In the genomic region with DNA sequence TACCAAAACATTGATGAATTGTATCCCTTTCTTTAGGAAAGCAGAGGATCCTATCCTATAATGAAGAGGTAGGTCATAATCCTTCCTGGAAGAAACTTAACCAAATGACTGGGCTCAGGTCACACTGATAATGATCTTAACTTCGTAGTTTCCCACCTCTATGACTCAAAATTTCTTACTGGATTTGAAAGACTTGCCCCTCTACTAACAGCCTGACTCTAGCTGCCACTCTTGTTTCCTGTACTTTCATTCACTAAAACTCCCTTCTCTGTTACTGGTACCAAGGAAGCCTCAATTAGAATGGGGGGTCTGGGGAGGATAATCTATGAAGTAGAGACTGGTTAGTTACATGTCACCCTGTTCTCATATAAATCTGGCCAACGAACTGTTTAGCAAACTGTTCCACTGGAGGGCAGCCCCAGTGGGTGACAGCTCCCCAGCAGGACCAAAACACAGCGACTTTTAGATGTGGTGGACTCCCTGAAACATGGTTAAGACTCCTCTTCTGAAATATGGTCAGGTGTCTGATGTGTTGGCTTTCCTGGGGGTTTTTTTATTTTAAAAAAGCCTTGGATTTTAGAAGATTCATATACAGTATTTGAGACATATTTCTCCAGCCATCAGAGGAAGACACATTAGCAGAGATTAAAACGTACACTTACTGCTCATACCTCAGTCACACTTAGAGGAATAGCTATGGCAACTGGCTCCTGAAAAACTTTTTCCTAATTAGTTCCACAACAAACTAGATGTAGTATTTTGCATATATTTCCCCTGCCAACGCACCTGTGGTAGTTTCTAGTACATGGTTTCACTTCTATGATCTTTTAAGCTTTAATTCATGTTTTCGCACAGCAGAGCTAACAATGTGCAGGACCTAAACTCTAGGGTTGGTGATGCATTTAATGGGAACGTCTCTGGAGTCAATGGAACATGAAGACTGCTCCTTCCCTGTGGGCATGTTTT, we compare ENCODE assay signal across 17 cellular contexts.
A peak's percentile ranks its signal among the peaks of the same experiment; 100 is the strongest.
DNase-seq lines count a peak whose midpoint lies in the region; ATAC-seq, FAIRE-seq and TF ChIP-seq lines count a peak whose summit lies in the region.
"Had no signal": no experiment of that assay in that cellular context is flagged by ENCODE, and none has a peak within 500 bp of the region (broad histone marks: within the 10 kb centered on the region; RNA-seq: fewer than 3 reads in every experiment).

No MANE protein-coding gene starts in this region.

- H3K4ac ChIP-seq in mesendoderm (ENCODE audit: low read depth, low read length): no peak overlapping the region

- ATAC-seq in GM21786 (IDR thresholded peaks at IDR 0.05; ENCODE audit: unreplicated experiment) (no peak), GM18502 (IDR thresholded peaks at IDR 0.05; ENCODE audit: poor library complexity, unreplicated experiment) (no peak)
- ATAC-seq: HepG2, left lobe of liver had no signal

- H3K4me2 ChIP-seq in mesendoderm (ENCODE audit: low read length): no peak overlapping the region

- H3K79me2 ChIP-seq in mesendoderm (ENCODE audit: control insufficient read depth, insufficient read depth, low read length): no peaks in the 10 kb centered on the region

- peak; percentile 82 for FAIRE-seq in GM12892 (lab: Jason Lieb, UNC)
- FAIRE-seq: A204.1, H1, HepG2 had no signal

- no CpG with 5 or more reads among the region's 7 CpGs for WGBS in mesendoderm (ENCODE audit: extremely low coverage, insufficient coverage, low lambda C conversion rate)

- no peaks in the 10 kb centered on the region for H3K27me3 Mint-ChIP-seq in activated CD4-positive, alpha-beta memory T cell treated with anti-CD3 and anti-CD28 coated beads for 36 hours
- H3K27me3 Mint-ChIP-seq in activated CD4-positive, alpha-beta memory T cell treated with anti-CD3 and anti-CD28 coated beads, Interleukin-2, amount 10 ng/mL, durations not matched to agents 7 days and 5 days: no peaks in the 10 kb centered on the region

- no peaks in the 10 kb centered on the region for H3K36me3 ChIP-seq in mesendoderm (ENCODE audit: control insufficient read depth, insufficient read depth, low read length)
- H3K36me3 ChIP-seq: prostate gland had no signal

- peak; percentile 21 for DNase-seq in activated CD4-positive, alpha-beta memory T cell treated with anti-CD3 and anti-CD28 coated beads for 36 hours
- DNase-seq in activated CD4-positive, alpha-beta memory T cell treated with anti-CD3 and anti-CD28 coated beads, Interleukin-2, amount 10 ng/mL, durations not matched to agents 7 days and 5 days: no peak
- DNase-seq in GM12892 (ENCODE audit: insufficient read length) (no peak), NAMALWA (ENCODE audit: low spot score) (peak; percentile 14), mesendoderm (peak; percentile 26), HT-29 (ENCODE audit: low spot score) (no peak)
- DNase-seq: activated CD4-positive, alpha-beta T cell treated with anti-CD3 and anti-CD28 coated beads, Interleukin-2, amount 50 U/mL, for 48 hours; NCI-H1417 treated with DMSO at 0.1 percent for 48 hours; SIG-M5 had no signal

- H2BK15ac ChIP-seq in mesendoderm (replicated peaks; ENCODE audit: low read depth): no peak overlapping the region

- H3K27ac ChIP-seq in mesendoderm (ENCODE audit: low read depth, low read length): no peak overlapping the region
- H3K27ac ChIP-seq: prostate gland had no signal

- peaks cover 59% of the 10 kb centered on the region for H3K4me1 Mint-ChIP-seq in activated CD4-positive, alpha-beta memory T cell treated with anti-CD3 and anti-CD28 coated beads for 36 hours (ENCODE audit: low read depth)
- peaks cover 47% of the 10 kb centered on the region for H3K4me1 Mint-ChIP-seq in activated CD4-positive, alpha-beta memory T cell treated with anti-CD3 and anti-CD28 coated beads, Interleukin-2, amount 10 ng/mL, durations not matched to agents 7 days and 5 days

- no peak overlapping the region for H3K9ac ChIP-seq in mesendoderm (ENCODE audit: low read length)

- no peak overlapping the region for H3K4me3 ChIP-seq in mesendoderm (ENCODE audit: low read length)
- H3K4me3 ChIP-seq: prostate gland had no signal

- peaks cover 10% of the 10 kb centered on the region for H3K4me1 ChIP-seq in mesendoderm (ENCODE audit: control insufficient read depth, low read depth, low read length)
- H3K4me1 ChIP-seq: prostate gland had no signal

- no peak overlapping the region for H3K18ac ChIP-seq in mesendoderm (ENCODE audit: low read length)

- H3K9me3 Mint-ChIP-seq in activated CD4-positive, alpha-beta memory T cell treated with anti-CD3 and anti-CD28 coated beads for 36 hours: peaks cover 28% of the 10 kb centered on the region
- peaks cover 27% of the 10 kb centered on the region for H3K9me3 Mint-ChIP-seq in activated CD4-positive, alpha-beta memory T cell treated with anti-CD3 and anti-CD28 coated beads, Interleukin-2, amount 10 ng/mL, durations not matched to agents 7 days and 5 days

- peaks cover 32% of the 10 kb centered on the region for H3K36me3 Mint-ChIP-seq in activated CD4-positive, alpha-beta memory T cell treated with anti-CD3 and anti-CD28 coated beads for 36 hours
- peaks cover 42% of the 10 kb centered on the region for H3K36me3 Mint-ChIP-seq in activated CD4-positive, alpha-beta memory T cell treated with anti-CD3 and anti-CD28 coated beads, Interleukin-2, amount 10 ng/mL, durations not matched to agents 7 days and 5 days (ENCODE audit: low read depth)

- no peak for TF ChIP-seq POLR2A in GM12892 (IDR thresholded peaks at IDR 0.05; ENCODE audit: low read depth, low read length)

- no peak overlapping the region for H3K23ac ChIP-seq in mesendoderm (ENCODE audit: low read length)

- H3K56ac ChIP-seq in mesendoderm (ENCODE audit: low read length): no peak overlapping the region

- POLR2A ChIA-PET in activated CD4-positive, alpha-beta memory T cell treated with anti-CD3 and anti-CD28 coated beads for 36 hours (lab: Charles Lee): interaction anchor here (1.4 to 1.5 kb wide), 2 partner anchors 13 to 32 kb away, joined by 3 to 6 read pairs; no protein-coding TSS in a partner anchor
- POLR2A ChIA-PET in activated CD4-positive, alpha-beta memory T cell treated with anti-CD3 and anti-CD28 coated beads, Interleukin-2, amount 10 ng/mL, durations not matched to agents 7 days and 5 days (lab: Charles Lee): no interaction called here

- CTCF ChIA-PET in activated CD4-positive, alpha-beta memory T cell treated with anti-CD3 and anti-CD28 coated beads for 36 hours (lab: Charles Lee): interaction anchor here (0.6 to 3.4 kb wide), 6 partner anchors 8 to 174 kb away, joined by 3 to 21 read pairs (median 4); no protein-coding TSS in a partner anchor
- CTCF ChIA-PET in activated CD4-positive, alpha-beta memory T cell treated with anti-CD3 and anti-CD28 coated beads, Interleukin-2, amount 10 ng/mL, durations not matched to agents 7 days and 5 days (lab: Charles Lee): no interaction called here

- H4K8ac ChIP-seq in mesendoderm (ENCODE audit: low read depth, low read length): no peak overlapping the region

- no peak overlapping the region for H2AK5ac ChIP-seq in mesendoderm (ENCODE audit: low read length)

- no peak overlapping the region for H2BK5ac ChIP-seq in mesendoderm (ENCODE audit: low read length)

- H3K79me1 ChIP-seq in mesendoderm (ENCODE audit: low read length): no peaks in the 10 kb centered on the region

- no peak overlapping the region for H3K4me3 Mint-ChIP-seq in activated CD4-positive, alpha-beta memory T cell treated with anti-CD3 and anti-CD28 coated beads for 36 hours
- no peak overlapping the region for H3K4me3 Mint-ChIP-seq in activated CD4-positive, alpha-beta memory T cell treated with anti-CD3 and anti-CD28 coated beads, Interleukin-2, amount 10 ng/mL, durations not matched to agents 7 days and 5 days
- H3K4me3 Mint-ChIP-seq: T-helper 2 cell treated with Interferon-gamma antibody and Interleukin-4, amounts not matched to agents 5 μg/mL and 100 μg/mL, for 36 hours had no signal

- intact Hi-C loops in activated CD4-positive, alpha-beta memory T cell treated with anti-CD3 and anti-CD28 coated beads for 36 hours (cut with micrococcal nuclease): loop anchor here (1.0 to 5.0 kb wide), 3 partner anchors 15 to 164 kb away; no protein-coding TSS in a partner anchor

- no peaks in the 10 kb centered on the region for H3K27me3 ChIP-seq in mesendoderm (ENCODE audit: insufficient read depth, low read length, poor library complexity)

- no peak overlapping the region for H4K5ac ChIP-seq in mesendoderm (ENCODE audit: low read length)

- H2BK120ac ChIP-seq in mesendoderm (ENCODE audit: low read depth, low read length): no peak overlapping the region

- peak overlapping the region; percentile 82 for H3K27ac Mint-ChIP-seq in activated CD4-positive, alpha-beta memory T cell treated with anti-CD3 and anti-CD28 coated beads for 36 hours
- no peak overlapping the region for H3K27ac Mint-ChIP-seq in activated CD4-positive, alpha-beta memory T cell treated with anti-CD3 and anti-CD28 coated beads, Interleukin-2, amount 10 ng/mL, durations not matched to agents 7 days and 5 days
- H3K27ac Mint-ChIP-seq: T-helper 2 cell treated with Interferon-gamma antibody and Interleukin-4, amounts not matched to agents 5 μg/mL and 100 μg/mL, for 36 hours had no signal

Comparison
In these comparisons a context has a peak if more than half of its experiments do, and no peak if none do; other contexts are left out.
1. DNase-seq: peak in activated CD4-positive, alpha-beta memory T cell treated with anti-CD3 and anti-CD28 coated beads for 36 hours (single experiment), NAMALWA (single experiment) and mesendoderm (single experiment); none in activated CD4-positive, alpha-beta memory T cell treated with anti-CD3 and anti-CD28 coated beads, Interleukin-2, amount 10 ng/mL, durations not matched to agents 7 days and 5 days (single experiment), GM12892 (single experiment) and HT-29 (single experiment).